In genomic region chr20:46253391-46253790, GRCh38 we compare ENCODE assay signal across 10 cellular contexts. TPM values are rescaled to one million over a fixed set of nuclear protein-coding genes. Genes with fewer than 3 reads are reported as not detected.
DNase-seq lines count a peak whose midpoint lies in the region; ATAC-seq and TF ChIP-seq lines count a peak whose summit lies in the region.
"Had no signal": no experiment of that assay in that cellular context is flagged by ENCODE, and none has a peak within 500 bp of the region (broad histone marks: within the 10 kb centered on the region; RNA-seq: fewer than 3 reads in every experiment).

No MANE protein-coding gene starts in this region.

- H4K20me1 ChIP-seq in neural cell (ENCODE audit: insufficient read depth): no peaks in the 10 kb centered on the region

- H2AFZ ChIP-seq in neural cell (ENCODE audit: low read depth, low read length): no peak overlapping the region

- no peak overlapping the region for H3K4me2 ChIP-seq in neural cell (ENCODE audit: low read length)

- H3K9me2 ChIP-seq in neural cell (ENCODE audit: insufficient read depth, low read length): no peaks in the 10 kb centered on the region

- H3K27me3 ChIP-seq in MG63 (peaks cover 55% of the 10 kb centered on the region), neural cell (ENCODE audit: insufficient read depth, low read depth, low read length) (peaks cover 52% of the 10 kb centered on the region)

- H3K36me3 ChIP-seq in MG63 (no peaks in the 10 kb centered on the region), neural cell (ENCODE audit: insufficient read depth, low read length) (no peaks in the 10 kb centered on the region)

- H3K79me2 ChIP-seq in neural cell (replicated peaks; ENCODE audit: insufficient read depth, low read length): no peaks in the 10 kb centered on the region

- H3K4me3 ChIP-seq in MG63 (no peak overlapping the region), neural cell (ENCODE audit: low read length) (no peak overlapping the region)

- no peak for TF ChIP-seq EP300 in neural cell (conservative IDR thresholded peaks at IDR 0.05; ENCODE audit: poor library complexity, severe bottlenecking)

- no peak overlapping the region for H3K9ac ChIP-seq in neural cell (ENCODE audit: low read length)

- H3K9me3 ChIP-seq in MG63 (no peaks in the 10 kb centered on the region), neural cell (ENCODE audit: low read length) (no peaks in the 10 kb centered on the region)

- no peaks in the 10 kb centered on the region for H3F3A ChIP-seq in neural cell (ENCODE audit: insufficient read depth, low read length, poor library complexity, severe bottlenecking)

- H3K27ac ChIP-seq in neural cell (ENCODE audit: low read length): no peak overlapping the region

- TF ChIP-seq RAD21 in neural cell (conservative IDR thresholded peaks at IDR 0.05): peak; percentile 31

- DNase-seq in DMS53 (lab: John Stamatoyannopoulos, UW): peak; percentile 78
- peak; percentile 37 for DNase-seq in MG63
- peak; percentile 82 for DNase-seq in cerebellar cortex (ENCODE audit: low spot score)
- DNase-seq in GM19240 (ENCODE audit: insufficient read length, low spot score): no peak
- DNase-seq in pons (ENCODE audit: low spot score): no peak

- ATAC-seq in HG02885 (IDR thresholded peaks at IDR 0.05; ENCODE audit: poor library complexity, unreplicated experiment) (no peak), HG02840 (IDR thresholded peaks at IDR 0.05; ENCODE audit: low FRiP score, unreplicated experiment) (no peak)

- peak; percentile 58 for TF ChIP-seq CTCF in neural cell (IDR thresholded peaks at IDR 0.05; ENCODE audit: poor library complexity, severe bottlenecking)

TF ChIP-seq in neural cell, 6 proteins besides CTCF, POLR2A, EP300 and RAD21:
- no peak for TF ChIP-seq TAF1 (IDR thresholded peaks at IDR 0.05; ENCODE audit: low read depth)
- TF ChIP-seq, protein P1, sequence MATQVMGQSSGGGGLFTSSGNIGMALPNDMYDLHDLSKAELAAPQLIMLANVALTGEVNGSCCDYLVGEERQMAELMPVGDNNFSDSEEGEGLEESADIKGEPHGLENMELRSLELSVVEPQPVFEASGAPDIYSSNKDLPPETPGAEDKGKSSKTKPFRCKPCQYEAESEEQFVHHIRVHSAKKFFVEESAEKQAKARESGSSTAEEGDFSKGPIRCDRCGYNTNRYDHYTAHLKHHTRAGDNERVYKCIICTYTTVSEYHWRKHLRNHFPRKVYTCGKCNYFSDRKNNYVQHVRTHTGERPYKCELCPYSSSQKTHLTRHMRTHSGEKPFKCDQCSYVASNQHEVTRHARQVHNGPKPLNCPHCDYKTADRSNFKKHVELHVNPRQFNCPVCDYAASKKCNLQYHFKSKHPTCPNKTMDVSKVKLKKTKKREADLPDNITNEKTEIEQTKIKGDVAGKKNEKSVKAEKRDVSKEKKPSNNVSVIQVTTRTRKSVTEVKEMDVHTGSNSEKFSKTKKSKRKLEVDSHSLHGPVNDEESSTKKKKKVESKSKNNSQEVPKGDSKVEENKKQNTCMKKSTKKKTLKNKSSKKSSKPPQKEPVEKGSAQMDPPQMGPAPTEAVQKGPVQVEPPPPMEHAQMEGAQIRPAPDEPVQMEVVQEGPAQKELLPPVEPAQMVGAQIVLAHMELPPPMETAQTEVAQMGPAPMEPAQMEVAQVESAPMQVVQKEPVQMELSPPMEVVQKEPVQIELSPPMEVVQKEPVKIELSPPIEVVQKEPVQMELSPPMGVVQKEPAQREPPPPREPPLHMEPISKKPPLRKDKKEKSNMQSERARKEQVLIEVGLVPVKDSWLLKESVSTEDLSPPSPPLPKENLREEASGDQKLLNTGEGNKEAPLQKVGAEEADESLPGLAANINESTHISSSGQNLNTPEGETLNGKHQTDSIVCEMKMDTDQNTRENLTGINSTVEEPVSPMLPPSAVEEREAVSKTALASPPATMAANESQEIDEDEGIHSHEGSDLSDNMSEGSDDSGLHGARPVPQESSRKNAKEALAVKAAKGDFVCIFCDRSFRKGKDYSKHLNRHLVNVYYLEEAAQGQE (IDR thresholded peaks at IDR 0.05; ENCODE audit: borderline replicate concordance): no peak
- TF ChIP-seq SMC3 (conservative IDR thresholded peaks at IDR 0.05; ENCODE audit: poor library complexity): peak; percentile 44
- no peak for TF ChIP-seq EZH2 (IDR thresholded peaks at IDR 0.05; ENCODE audit: borderline replicate concordance, insufficient read depth, low read length, poor library complexity, severe bottlenecking)

RNA-seq across cellular contexts. Expression of gene CDH22, which starts 54.9 kb away (rescaled TPM):
- total RNA-seq in MG63 (2014; rRNA removed; shearing (Covaris generic); ENCODE audit: low replicate concordance): not detected in 2 replicates
- polyA plus RNA-seq in neural cell: 2.1 and 2.5 TPM in 2 replicates
- polyA minus RNA-seq in neural cell: 4.3 and 4.9 TPM in 2 replicates
- total RNA-seq: astrocyte; T-helper 1 cell treated with Interleukin-12 subunit alpha and Interleukin-12 subunit beta and Interleukin-4 antibody, amounts not matched to agents 30 ng/mL and 1 ng/mL, for 36 hours had no signal

Comparison
In these comparisons a context has a peak if more than half of its experiments do, and no peak if none do; other contexts are left out.
1. DNase-seq: peak in DMS53 (single experiment), MG63 (single experiment) and cerebellar cortex (single experiment); none in GM19240 (single experiment) and pons (single experiment).